In the genomic region with DNA sequence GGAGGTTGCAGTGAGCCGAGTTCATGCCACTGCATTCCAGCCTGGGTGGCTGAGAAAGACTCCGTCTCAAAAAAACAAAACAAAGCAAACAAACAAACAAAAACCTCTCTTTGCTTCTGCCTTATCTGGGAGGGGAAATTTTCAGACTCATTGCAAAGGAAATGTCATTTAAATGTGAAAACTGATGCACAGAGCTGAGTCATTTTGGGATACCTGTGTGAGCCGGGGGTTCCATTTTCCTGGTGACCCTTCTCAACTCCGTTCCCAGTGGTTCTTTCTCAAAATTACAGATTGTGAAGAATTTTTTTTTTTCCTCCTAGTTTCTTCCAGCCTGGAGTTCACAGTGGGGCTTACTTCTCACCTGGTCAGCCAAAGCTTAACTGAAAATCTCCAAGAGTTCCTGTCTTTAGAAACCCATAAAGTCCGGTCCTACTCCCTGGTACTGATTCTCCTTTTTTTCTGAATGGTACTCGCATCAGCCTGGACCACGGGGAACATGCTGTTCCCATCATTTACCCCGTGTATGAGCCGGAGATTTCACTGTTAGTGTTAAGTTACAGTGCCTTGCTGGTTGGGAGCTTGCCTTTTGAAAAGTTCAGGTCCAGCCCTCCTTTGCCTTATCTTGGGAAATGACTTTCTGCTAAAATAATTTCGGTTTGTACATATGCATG, we compare ENCODE assay signal across 26 cellular contexts. TPM values are rescaled to one million over a fixed set of nuclear protein-coding genes. Genes with fewer than 3 reads are reported as not detected.
A peak's percentile ranks its signal among the peaks of the same experiment; 100 is the strongest.
DNase-seq lines count a peak whose midpoint lies in the region; ATAC-seq and TF ChIP-seq lines count a peak whose summit lies in the region.
"Had no signal": no experiment of that assay in that cellular context is flagged by ENCODE, and none has a peak within 500 bp of the region (broad histone marks: within the 10 kb centered on the region; RNA-seq: fewer than 3 reads in every experiment).

No MANE protein-coding gene starts in this region.

- peak overlapping the region; percentile 97 for H2BK120ac ChIP-seq in mesendoderm (ENCODE audit: low read depth, low read length)

- no CpG with 5 or more reads among the region's 10 CpGs for WGBS in mesendoderm (ENCODE audit: extremely low coverage, insufficient coverage, low lambda C conversion rate)

- no peak overlapping the region for H3K23ac ChIP-seq in mesendoderm (ENCODE audit: low read length)

- H3K9ac ChIP-seq in OCI-LY3 (ENCODE audit: low read length): no peak overlapping the region
- no peak overlapping the region for H3K9ac ChIP-seq in mesendoderm (ENCODE audit: low read length)
- peak overlapping the region in 2 of 3 donors; percentile 25 to 45 for H3K9ac ChIP-seq in skeletal muscle tissue (ENCODE audit: low read depth in 1 of 3, low read length in 3 of 3)

- H3K4me3 ChIP-seq in OCI-LY3 (ENCODE audit: low read length) (no peak overlapping the region), mesendoderm (ENCODE audit: low read length) (no peak overlapping the region), skeletal muscle tissue (ENCODE audit: low read length in 3 of 3) (peak overlapping the region in 1 of 3 donors; percentile 22)
- H3K4me3 ChIP-seq: esophagus squamous epithelium, pancreas, suprapubic skin had no signal

- no peak overlapping the region for H2AK5ac ChIP-seq in mesendoderm (ENCODE audit: low read length)

- no peaks in the 10 kb centered on the region for H3K27me3 ChIP-seq in OCI-LY3 (ENCODE audit: low read depth, low read length)
- H3K27me3 ChIP-seq in mesendoderm (ENCODE audit: insufficient read depth, low read length, poor library complexity): no peaks in the 10 kb centered on the region
- no peaks in the 10 kb centered on the region for H3K27me3 ChIP-seq in skeletal muscle tissue (ENCODE audit: control insufficient read depth in 3 of 3, insufficient read depth in 3 of 3, low read length in 3 of 3)
- H3K27me3 ChIP-seq: esophagus squamous epithelium, pancreas, suprapubic skin had no signal

- TF ChIP-seq CTCF in OCI-LY3 (IDR thresholded peaks at IDR 0.05; ENCODE audit: low read depth, low read length): no peak

- H4K5ac ChIP-seq in mesendoderm (ENCODE audit: low read length): no peak overlapping the region

- H3K27ac ChIP-seq in OCI-LY3 (ENCODE audit: low read length) (no peak overlapping the region), mesendoderm (ENCODE audit: low read depth, low read length) (peak overlapping the region; percentile 90), skeletal muscle tissue (ENCODE audit: low read depth, low read length) (peak overlapping the region; percentile 65)
- H3K27ac ChIP-seq: C4-2B, esophagus squamous epithelium, pancreas, RWPE1, suprapubic skin had no signal

- H3K9me3 ChIP-seq in OCI-LY3 (ENCODE audit: insufficient read depth, low read length): no peaks in the 10 kb centered on the region
- H3K9me3 ChIP-seq in skeletal muscle tissue (ENCODE audit: control insufficient read depth in 3 of 3, low read length in 3 of 3): no peaks in the 10 kb centered on the region
- H3K9me3 ChIP-seq: esophagus squamous epithelium, pancreas, suprapubic skin had no signal

- peak overlapping the region; percentile 65 for H3K4ac ChIP-seq in mesendoderm (ENCODE audit: low read depth, low read length)

- H2AFZ ChIP-seq in OCI-LY3 (ENCODE audit: low read depth, low read length): no peak overlapping the region

- H3K56ac ChIP-seq in mesendoderm (ENCODE audit: low read length): peak overlapping the region; percentile 52

- H3K4me1 ChIP-seq in OCI-LY3 (ENCODE audit: low read length) (peaks cover 8% of the 10 kb centered on the region), mesendoderm (ENCODE audit: control insufficient read depth, low read depth, low read length) (peaks cover 17% of the 10 kb centered on the region), skeletal muscle tissue (ENCODE audit: control insufficient read depth in 3 of 3, insufficient read depth in 3 of 3, low read length in 3 of 3) (peaks cover 49 to 56% (median 56%) of the 10 kb centered on the region in 3 donors)
- H3K4me1 ChIP-seq: esophagus squamous epithelium, pancreas had no signal

- peak; percentile 67 for ATAC-seq in HG02852 (IDR thresholded peaks at IDR 0.05; ENCODE audit: unreplicated experiment)
- no peak for ATAC-seq in activated CD4-positive, CD25-positive, alpha-beta regulatory T cell treated with anti-CD3 and anti-CD28 coated beads, Interleukin-2, amount 50 U/mL, for 24 hours
- ATAC-seq: natural killer cell treated with Interleukin-12 subunit alpha and Interleukin-12 subunit beta and Interleukin-15 and Interleukin-18, amount 100 ng/mL, for 72 hours; pancreas; stimulated activated memory B cell treated with anti-CD40 and anti-IgM and Interleukin-4, amounts not matched to agents 10 μg/mL and 1 μg/mL and 100 μg/mL, for 72 hours had no signal

- peak overlapping the region; percentile 72 for H2BK5ac ChIP-seq in mesendoderm (ENCODE audit: low read length)

- no peaks in the 10 kb centered on the region for H3K79me1 ChIP-seq in mesendoderm (ENCODE audit: low read length)

- H3K36me3 ChIP-seq in OCI-LY3 (replicated peaks; ENCODE audit: low read depth, low read length): no peaks in the 10 kb centered on the region
- H3K36me3 ChIP-seq in mesendoderm (ENCODE audit: control insufficient read depth, insufficient read depth, low read length): no peaks in the 10 kb centered on the region
- no peaks in the 10 kb centered on the region for H3K36me3 ChIP-seq in skeletal muscle tissue (ENCODE audit: control insufficient read depth in 3 of 3, insufficient read depth in 3 of 3, low read length in 3 of 3)
- H3K36me3 ChIP-seq: esophagus squamous epithelium, pancreas, suprapubic skin had no signal

- DNase-seq in mesendoderm: no peak
- DNase-seq in NCI-H524 (lab: John Stamatoyannopoulos, UW): no peak
- DNase-seq in GOT3 (lab: John Stamatoyannopoulos, UW): no peak
- DNase-seq: activated CD4-positive, alpha-beta T cell treated with anti-CD3 and anti-CD28 coated beads for 48 hours; activated gamma-delta T cell; activated naive CD8-positive, alpha-beta T cell treated with anti-CD3 and anti-CD28 coated beads, Interleukin-2, amount 10 ng/mL, durations not matched to agents 7 days and 5 days; activated T-cell treated with anti-CD3 and anti-CD28 coated beads, Interleukin-2, amount 50 U/mL, for 24 hours; central memory CD4-positive, alpha-beta T cell; DMS79; esophagus squamous epithelium; GDM1; NCI-H1092; NCI-H1694 treated with DMSO at 0.1 percent for 48 hours; NCI-H524 treated with DMSO at 0.1 percent for 48 hours; pancreas; stimulated activated CD4-positive, alpha-beta T cell treated with anti-CD3 and anti-CD28 coated beads, Interleukin-4, amount 100 ng/mL, for 24 hours; T-helper 9 cell had no signal

- H3K18ac ChIP-seq in mesendoderm (ENCODE audit: low read length): peak overlapping the region; percentile 82

- H3K4me2 ChIP-seq in OCI-LY3 (ENCODE audit: low read length) (0 out of 2 replicates have a peak overlapping the region, but pooled peaks have one; percentile 3), mesendoderm (ENCODE audit: low read length) (no peak overlapping the region)

- no peak overlapping the region for H4K8ac ChIP-seq in mesendoderm (ENCODE audit: low read depth, low read length)

- no peak overlapping the region for H2BK15ac ChIP-seq in mesendoderm (replicated peaks; ENCODE audit: low read depth)

- H3K79me2 ChIP-seq in OCI-LY3 (ENCODE audit: low read length) (no peaks in the 10 kb centered on the region), mesendoderm (ENCODE audit: control insufficient read depth, insufficient read depth, low read length) (no peaks in the 10 kb centered on the region)

- no peaks in the 10 kb centered on the region for H4K20me1 ChIP-seq in OCI-LY3 (ENCODE audit: insufficient read depth, low read length)

RNA-seq across cellular contexts. Expression of a gene that starts 56.9 kb away (rescaled TPM):
- 0.44 TPM for polyA plus RNA-seq in mesendoderm (2013, experiment 1 of 2)
- polyA plus RNA-seq in mesendoderm (2013, experiment 2 of 2): 0.48 TPM
- total RNA-seq in skeletal muscle tissue: 6.3 TPM
- total RNA-seq: natural killer cell treated with Interleukin-12 subunit alpha and Interleukin-12 subunit beta and Interleukin-15 and Interleukin-18, amount 100 ng/mL, for 72 hours had no signal

Comparison
In these comparisons a context has a peak if more than half of its experiments do, and no peak if none do; other contexts are left out.
1. H3K9ac ChIP-seq: peak in skeletal muscle tissue (2 of 3); none in OCI-LY3 (single experiment) and mesendoderm (single experiment).